ENCODE assay signal across 16 cellular contexts in the genomic region with DNA sequence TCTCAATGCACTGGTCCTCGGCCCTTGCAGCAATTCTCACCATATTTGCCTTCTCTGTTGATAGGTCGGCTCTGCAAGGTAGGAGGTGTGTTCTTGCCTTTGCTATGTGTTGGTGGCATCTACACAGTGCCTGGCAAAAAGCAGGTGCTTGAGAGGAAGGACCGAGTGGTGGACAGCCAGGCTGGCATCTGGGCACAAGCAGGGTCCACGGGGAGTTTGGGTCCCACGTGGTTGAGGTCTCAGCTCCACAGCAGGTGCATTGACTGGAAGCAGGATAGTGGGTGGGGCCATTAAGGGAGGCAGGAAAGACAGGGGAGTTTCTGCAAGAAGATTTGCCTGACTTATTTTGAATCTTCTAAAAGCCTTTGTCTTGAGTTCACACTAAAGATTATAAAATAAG.
DNase-seq lines count a peak whose midpoint lies in the region; ATAC-seq and TF ChIP-seq lines count a peak whose summit lies in the region.
"Had no signal": no experiment of that assay in that cellular context is flagged by ENCODE, and none has a peak within 500 bp of the region (broad histone marks: within the 10 kb centered on the region; RNA-seq: fewer than 3 reads in every experiment).

No MANE protein-coding gene starts in this region.

- H3K4me1 Mint-ChIP-seq in chondrocyte (ENCODE audit: low read depth) (no peaks in the 10 kb centered on the region), glutamatergic neuron (ENCODE audit: low read depth, unreplicated experiment) (no peaks in the 10 kb centered on the region)
- H3K4me1 Mint-ChIP-seq: IgD-negative memory B cell had no signal

- no peaks in the 10 kb centered on the region for H4K20me1 ChIP-seq in osteoblast (ENCODE audit: insufficient read depth, low read length)

- H3K36me3 Mint-ChIP-seq in chondrocyte (ENCODE audit: low read depth) (peaks cover 6% of the 10 kb centered on the region), glutamatergic neuron (ENCODE audit: unreplicated experiment) (peaks cover 7% of the 10 kb centered on the region)

- H3K27ac Mint-ChIP-seq in chondrocyte (ENCODE audit: unreplicated experiment): no peak overlapping the region
- no peak overlapping the region for H3K27ac Mint-ChIP-seq in glutamatergic neuron (ENCODE audit: unreplicated experiment)
- H3K27ac Mint-ChIP-seq: CD4-positive, alpha-beta T cell; GM23338; H9 had no signal

- DNase-seq in chondrocyte (ENCODE audit: low spot score) (peak; percentile 37), glutamatergic neuron (peak; percentile 3), osteoblast (ENCODE audit: insufficient read length, low spot score, missing footprints) (peak; percentile 48), SHP77 (lab: John Stamatoyannopoulos, UW) (no peak), OCI-M1 (lab: John Stamatoyannopoulos, UW) (no peak), NCI-H2171 treated with DMSO at 0.1 percent for 48 hours (lab: John Stamatoyannopoulos, UW) (no peak)
- DNase-seq: ACHN; BE2C; CD4-positive, alpha-beta T cell; H9 had no signal

- no peak overlapping the region for H3K27ac ChIP-seq in osteoblast (ENCODE audit: low read depth, low read length)
- H3K27ac ChIP-seq: C4-2B had no signal

- H3K36me3 ChIP-seq in osteoblast (ENCODE audit: insufficient read depth, low read length): no peaks in the 10 kb centered on the region
- H3K36me3 ChIP-seq: BE2C had no signal

- H3K9me3 ChIP-seq in osteoblast (ENCODE audit: low read depth, low read length): no peaks in the 10 kb centered on the region
- H3K9me3 ChIP-seq: BE2C, Caco-2 had no signal

- H3K4me2 ChIP-seq in osteoblast (ENCODE audit: insufficient read depth, low read length): no peak overlapping the region
- H3K4me2 ChIP-seq: GM23338 had no signal

- H3K27me3 Mint-ChIP-seq in chondrocyte (ENCODE audit: low read depth) (peaks cover 58% of the 10 kb centered on the region), glutamatergic neuron (ENCODE audit: unreplicated experiment) (peaks cover 4% of the 10 kb centered on the region)

- H3K9me3 Mint-ChIP-seq in chondrocyte (ENCODE audit: low read depth): peaks cover 7% of the 10 kb centered on the region
- H3K9me3 Mint-ChIP-seq in glutamatergic neuron (ENCODE audit: unreplicated experiment): peaks cover 7% of the 10 kb centered on the region
- H3K9me3 Mint-ChIP-seq: CD4-positive, alpha-beta T cell had no signal

- TF ChIP-seq CTCF in chondrocyte (IDR thresholded peaks at IDR 0.05) (no peak), glutamatergic neuron (IDR thresholded peaks at IDR 0.05; ENCODE audit: partially characterized antibody, unreplicated experiment) (no peak), osteoblast (IDR thresholded peaks at IDR 0.05; ENCODE audit: extremely low read depth, low read depth, low read length) (no peak)

- H2AFZ ChIP-seq in osteoblast (ENCODE audit: low read length): no peak overlapping the region
- H2AFZ ChIP-seq: GM23338 had no signal

- no peak overlapping the region for H3K4me3 Mint-ChIP-seq in chondrocyte (ENCODE audit: unreplicated experiment)
- H3K4me3 Mint-ChIP-seq in glutamatergic neuron (ENCODE audit: unreplicated experiment): no peak overlapping the region
- H3K4me3 Mint-ChIP-seq: CD4-positive, alpha-beta T cell; GM23338; H9; IgD-negative memory B cell had no signal

- H3K4me3 ChIP-seq in osteoblast (ENCODE audit: insufficient read depth, low read length): no peak overlapping the region
- H3K4me3 ChIP-seq: GM23338 had no signal

- peaks cover 19% of the 10 kb centered on the region for H3K27me3 ChIP-seq in osteoblast (ENCODE audit: insufficient read depth, low read length)
- H3K27me3 ChIP-seq: BE2C had no signal

- H3K79me2 ChIP-seq in osteoblast (ENCODE audit: insufficient read depth, low read length): no peaks in the 10 kb centered on the region

- ATAC-seq in GM18505 (IDR thresholded peaks at IDR 0.05; ENCODE audit: unreplicated experiment): no peak
- ATAC-seq: GM23338, HepG2 had no signal

- H3K4me1 ChIP-seq in osteoblast (ENCODE audit: insufficient read depth, low read length): no peaks in the 10 kb centered on the region
- H3K4me1 ChIP-seq: BE2C had no signal

- TF ChIP-seq POLR2A in GM18505 (IDR thresholded peaks at IDR 0.05; ENCODE audit: borderline replicate concordance, extremely low read depth, insufficient read depth, insufficient read length): no peak

Comparison
In these comparisons a context has a peak if more than half of its experiments do, and no peak if none do; other contexts are left out.
1. DNase-seq: peak in chondrocyte (single experiment), glutamatergic neuron (single experiment) and osteoblast (single experiment); none in SHP77 (0 of 2), OCI-M1 (single experiment) and NCI-H2171 treated with DMSO at 0.1 percent for 48 hours (single experiment).